ENCODE assay signal across 1 cellular context in the genomic region with DNA sequence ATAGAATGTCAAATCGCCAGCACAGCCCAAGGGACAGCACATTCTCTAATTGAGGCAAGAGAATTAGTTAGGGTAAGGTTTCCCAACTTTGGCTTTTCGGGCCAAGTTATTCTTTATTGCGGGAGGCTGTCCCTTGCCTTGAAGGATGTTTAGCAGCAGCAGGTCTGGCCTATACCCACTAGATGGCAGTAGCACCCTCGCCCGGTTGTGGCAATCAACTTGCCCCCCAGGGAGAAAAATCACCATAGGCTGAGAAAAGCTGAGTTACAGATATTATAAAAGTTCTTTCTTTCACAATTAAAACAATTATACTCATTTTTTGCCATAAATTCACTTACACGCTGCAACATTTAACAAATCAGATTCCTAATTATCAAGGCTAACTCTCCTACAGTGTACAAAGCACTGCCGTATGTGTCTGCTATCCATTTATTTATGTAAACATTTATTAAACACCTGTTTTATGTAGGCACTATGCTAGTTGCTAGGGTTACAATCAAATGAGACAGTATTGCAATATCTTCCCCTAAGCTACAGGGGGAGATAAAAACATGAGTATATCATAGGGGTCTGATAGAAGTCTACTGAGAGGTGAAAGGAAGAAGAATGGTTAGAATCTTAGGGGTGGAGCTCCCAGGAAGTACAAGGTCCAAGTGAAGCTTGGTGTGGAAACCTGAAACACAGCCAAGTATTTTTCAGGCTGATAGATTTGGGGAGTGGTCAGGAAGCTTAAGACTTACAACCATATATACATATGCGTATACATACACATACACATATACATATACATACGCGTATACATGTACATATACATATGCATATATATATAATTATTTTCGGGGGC.
TF ChIP-seq lines count a peak whose summit lies in the region.

No MANE protein-coding gene starts in this region.

TF ChIP-seq in HepG2, 621 proteins besides CTCF, POLR2A, EP300 and RAD21 (continued from another document):
- TF ChIP-seq, protein P1, sequence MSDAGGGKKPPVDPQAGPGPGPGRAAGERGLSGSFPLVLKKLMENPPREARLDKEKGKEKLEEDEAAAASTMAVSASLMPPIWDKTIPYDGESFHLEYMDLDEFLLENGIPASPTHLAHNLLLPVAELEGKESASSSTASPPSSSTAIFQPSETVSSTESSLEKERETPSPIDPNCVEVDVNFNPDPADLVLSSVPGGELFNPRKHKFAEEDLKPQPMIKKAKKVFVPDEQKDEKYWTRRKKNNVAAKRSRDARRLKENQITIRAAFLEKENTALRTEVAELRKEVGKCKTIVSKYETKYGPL (CRISPR knock-in tag; IDR thresholded peaks at IDR 0.05), result no peak
- no peak for TF ChIP-seq SIN3A (IDR thresholded peaks at IDR 0.05; ENCODE audit: borderline replicate concordance, low read depth, low read length)
- TF ChIP-seq LCORL (IDR thresholded peaks at IDR 0.05), result no peak
- TF ChIP-seq LCORL (CRISPR knock-in tag; IDR thresholded peaks at IDR 0.05), result no peak
- TF ChIP-seq, protein P2, sequence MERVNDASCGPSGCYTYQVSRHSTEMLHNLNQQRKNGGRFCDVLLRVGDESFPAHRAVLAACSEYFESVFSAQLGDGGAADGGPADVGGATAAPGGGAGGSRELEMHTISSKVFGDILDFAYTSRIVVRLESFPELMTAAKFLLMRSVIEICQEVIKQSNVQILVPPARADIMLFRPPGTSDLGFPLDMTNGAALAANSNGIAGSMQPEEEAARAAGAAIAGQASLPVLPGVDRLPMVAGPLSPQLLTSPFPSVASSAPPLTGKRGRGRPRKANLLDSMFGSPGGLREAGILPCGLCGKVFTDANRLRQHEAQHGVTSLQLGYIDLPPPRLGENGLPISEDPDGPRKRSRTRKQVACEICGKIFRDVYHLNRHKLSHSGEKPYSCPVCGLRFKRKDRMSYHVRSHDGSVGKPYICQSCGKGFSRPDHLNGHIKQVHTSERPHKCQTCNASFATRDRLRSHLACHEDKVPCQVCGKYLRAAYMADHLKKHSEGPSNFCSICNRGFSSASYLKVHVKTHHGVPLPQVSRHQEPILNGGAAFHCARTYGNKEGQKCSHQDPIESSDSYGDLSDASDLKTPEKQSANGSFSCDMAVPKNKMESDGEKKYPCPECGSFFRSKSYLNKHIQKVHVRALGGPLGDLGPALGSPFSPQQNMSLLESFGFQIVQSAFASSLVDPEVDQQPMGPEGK (CRISPR knock-in tag; IDR thresholded peaks at IDR 0.05), result peak; percentile 93
- TF ChIP-seq ZNF446 (CRISPR knock-in tag; IDR thresholded peaks at IDR 0.05), result no peak
- no peak for TF ChIP-seq DR1 (CRISPR knock-in tag; IDR thresholded peaks at IDR 0.05)
- TF ChIP-seq ZNF746 (CRISPR knock-in tag; IDR thresholded peaks at IDR 0.05), result no peak
- TF ChIP-seq SMC3 (IDR thresholded peaks at IDR 0.05; ENCODE audit: low read length), result peak; percentile 41; the same call in 1 of the 2 replicates
